23 cellular contexts compared by ENCODE assay signal in genomic region chr2:46260305-46260704, GRCh38.
"Had no signal": no experiment of that assay in that cellular context is flagged by ENCODE, and none has a peak within 500 bp of the region (broad histone marks: within the 10 kb centered on the region; RNA-seq: fewer than 3 reads in every experiment).

No MANE protein-coding gene starts in this region.

- DNase-seq: activated CD4-positive, alpha-beta memory T cell treated with anti-CD3 and anti-CD28 coated beads, Interleukin-2, amount 10 ng/mL, durations not matched to agents 7 days and 5 days; activated CD4-positive, alpha-beta T cell treated with anti-CD3 and anti-CD28 coated beads for 4 hours; activated naive CD4-positive, alpha-beta T cell treated with Interleukin-2 at 50 U/mL for 16 hours; activated naive CD8-positive, alpha-beta T cell treated with anti-CD3 and anti-CD28 coated beads, Interleukin-2, amount 10 ng/mL, durations not matched to agents 7 days and 5 days; activated T-cell treated with anti-CD3 and anti-CD28 coated beads, Interleukin-2, amount 50 U/mL, for 24 hours; body of pancreas; central memory CD4-positive, alpha-beta T cell; dorsolateral prefrontal cortex; endodermal cell; lower lobe of right lung; midbrain; nephron progenitor cell; nucleus accumbens; stimulated activated CD4-positive, alpha-beta T cell treated with anti-CD3 and anti-CD28 coated beads, Interleukin-2, amount 100 ng/mL, for 24 hours; transverse colon had no signal

- H3K27me3 Mint-ChIP-seq: activated T-cell treated with anti-CD3 and anti-CD28 coated beads, Interleukin-2, amount 50 U/mL, for 24 hours had no signal

- H3K27me3 ChIP-seq: body of pancreas, dorsolateral prefrontal cortex, hepatocyte, suprapubic skin, transverse colon, vagina had no signal

- ATAC-seq: body of pancreas, lower lobe of right lung, WTC11 had no signal

- H3K4me3 Mint-ChIP-seq: activated CD4-positive, alpha-beta memory T cell treated with anti-CD3 and anti-CD28 coated beads, Interleukin-2, amount 10 ng/mL, durations not matched to agents 7 days and 5 days; activated naive CD8-positive, alpha-beta T cell treated with anti-CD3 and anti-CD28 coated beads, Interleukin-2, amount 10 ng/mL, durations not matched to agents 7 days and 5 days; activated T-cell treated with anti-CD3 and anti-CD28 coated beads, Interleukin-2, amount 50 U/mL, for 24 hours; endodermal cell; nephron progenitor cell; stimulated activated naive CD8-positive, alpha-beta T cell treated with anti-CD3 and anti-CD28 coated beads, Interleukin-15, Interleukin-2, amounts not matched to agents 100 ng/mL and 50 ng/mL, for 24 hours; T-helper 2 cell treated with Interferon-gamma antibody and Interleukin-4, amounts not matched to agents 5 μg/mL and 100 μg/mL, for 36 hours; WTC11 had no signal

- H3K4me3 ChIP-seq: body of pancreas, dorsolateral prefrontal cortex, hepatocyte, lower lobe of right lung, suprapubic skin, transverse colon, vagina had no signal

- H3K27ac Mint-ChIP-seq: activated CD4-positive, alpha-beta memory T cell treated with anti-CD3 and anti-CD28 coated beads, Interleukin-2, amount 10 ng/mL, durations not matched to agents 7 days and 5 days; activated naive CD8-positive, alpha-beta T cell treated with anti-CD3 and anti-CD28 coated beads, Interleukin-2, amount 10 ng/mL, durations not matched to agents 7 days and 5 days; activated T-cell treated with anti-CD3 and anti-CD28 coated beads, Interleukin-2, amount 50 U/mL, for 24 hours; activated T-helper 2 cell treated with anti-CD3 and anti-CD28 coated beads, Interferon-gamma antibody, Interleukin-2, Interleukin-4, amounts not matched to agents 10 μg/mL and 5 μg/mL and 100 μg/mL, durations not matched to agents 14 hours and 24 hours and 36 hours; endodermal cell; nephron progenitor cell; stimulated activated naive CD8-positive, alpha-beta T cell treated with anti-CD3 and anti-CD28 coated beads, Interleukin-15, Interleukin-2, amounts not matched to agents 100 ng/mL and 50 ng/mL, for 24 hours; T-helper 2 cell treated with Interferon-gamma antibody and Interleukin-4, amounts not matched to agents 5 μg/mL and 100 μg/mL, for 36 hours; WTC11 had no signal

- H3K36me3 Mint-ChIP-seq: activated naive CD8-positive, alpha-beta T cell treated with anti-CD3 and anti-CD28 coated beads, Interleukin-2, amount 10 ng/mL, durations not matched to agents 7 days and 5 days; WTC11 had no signal

- H3K27ac ChIP-seq: body of pancreas, dorsolateral prefrontal cortex, epithelial cell of prostate, hepatocyte, suprapubic skin had no signal

- H3K4me1 Mint-ChIP-seq: nephron progenitor cell, WTC11 had no signal

- H3K36me3 ChIP-seq: lower lobe of right lung, suprapubic skin, transverse colon, vagina had no signal

- H3K79me2 ChIP-seq: hepatocyte had no signal

- H3K4me2 ChIP-seq: hepatocyte had no signal

- H2AFZ ChIP-seq: hepatocyte had no signal

- H3K9me3 ChIP-seq: body of pancreas, lower lobe of right lung, suprapubic skin, transverse colon, vagina had no signal

- H3K9me3 Mint-ChIP-seq: activated CD4-positive, alpha-beta memory T cell treated with anti-CD3 and anti-CD28 coated beads, Interleukin-2, amount 10 ng/mL, durations not matched to agents 7 days and 5 days; activated naive CD8-positive, alpha-beta T cell treated with anti-CD3 and anti-CD28 coated beads, Interleukin-2, amount 10 ng/mL, durations not matched to agents 7 days and 5 days; activated T-cell treated with anti-CD3 and anti-CD28 coated beads, Interleukin-2, amount 50 U/mL, for 24 hours; activated T-helper 2 cell treated with anti-CD3 and anti-CD28 coated beads, Interferon-gamma antibody, Interleukin-2, Interleukin-4, amounts not matched to agents 10 μg/mL and 5 μg/mL and 100 μg/mL, durations not matched to agents 14 hours and 24 hours and 36 hours; endodermal cell; nephron progenitor cell; stimulated activated naive CD8-positive, alpha-beta T cell treated with anti-CD3 and anti-CD28 coated beads, Interleukin-15, Interleukin-2, amounts not matched to agents 100 ng/mL and 50 ng/mL, for 24 hours; T-helper 2 cell treated with Interferon-gamma antibody and Interleukin-4, amounts not matched to agents 5 μg/mL and 100 μg/mL, for 36 hours had no signal
